ENCODE assay signal across 1 cellular context in the genomic region with DNA sequence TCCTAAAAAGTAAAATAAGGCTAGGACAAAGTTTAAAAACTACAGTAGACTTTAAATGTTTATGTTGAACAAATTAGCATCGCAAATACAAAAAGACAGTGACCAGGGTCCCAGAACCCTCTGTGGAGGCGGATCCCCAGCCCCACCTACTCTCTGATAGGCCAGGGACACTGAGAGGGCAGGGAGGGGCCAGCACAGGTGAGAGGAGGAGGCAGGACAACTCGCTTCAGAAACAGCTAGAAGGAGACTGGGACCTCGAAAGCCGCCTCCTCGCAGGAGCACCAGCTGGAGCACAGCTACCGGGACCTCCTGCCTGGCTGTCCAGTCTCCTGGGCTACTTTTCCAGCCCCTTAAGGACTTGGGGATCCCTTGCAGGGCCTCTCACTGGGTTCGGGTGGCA.
TF ChIP-seq lines count a peak whose summit lies in the region.

No MANE protein-coding gene starts in this region.

TF ChIP-seq in HepG2, 621 proteins besides CTCF, POLR2A, EP300 and RAD21:
- TF ChIP-seq ZNF263 (CRISPR knock-in tag; IDR thresholded peaks at IDR 0.05) (peak; percentile 78), DMAP1 (CRISPR knock-in tag; IDR thresholded peaks at IDR 0.05) (no peak)
